Comparison of ENCODE assay signal across 25 cellular contexts in genomic region chr5:561408-561807, GRCh38. TPM values are rescaled to one million over a fixed set of nuclear protein-coding genes. Genes with fewer than 3 reads are reported as not detected.
DNase-seq lines count a peak whose midpoint lies in the region; ATAC-seq and TF ChIP-seq lines count a peak whose summit lies in the region.
"Had no signal": no experiment of that assay in that cellular context is flagged by ENCODE, and none has a peak within 500 bp of the region (broad histone marks: within the 10 kb centered on the region; RNA-seq: fewer than 3 reads in every experiment).

No MANE protein-coding gene starts in this region.

- no peak overlapping the region for H3K4me3 Mint-ChIP-seq in osteocyte (ENCODE audit: unreplicated experiment)
- H3K4me3 Mint-ChIP-seq: CD8-positive, alpha-beta memory T cell had no signal

- H3K4me1 Mint-ChIP-seq in osteocyte (ENCODE audit: unreplicated experiment), result peaks cover 3% of the 10 kb centered on the region
- H3K4me1 Mint-ChIP-seq: CD8-positive, alpha-beta memory T cell had no signal

- H3K27me3 Mint-ChIP-seq in osteocyte (ENCODE audit: unreplicated experiment), result peaks cover 3% of the 10 kb centered on the region

- peak in 2 of 3 donors; percentile 25 to 39 for DNase-seq in Peyer's patch
- peak; percentile 7 for DNase-seq in epidermal melanocyte (ENCODE audit: insufficient read length, low spot score)
- DNase-seq in osteocyte (ENCODE audit: extremely low spot score, unreplicated experiment), result peak; percentile 71
- peak; percentile 29 for DNase-seq in ureter (ENCODE audit: low spot score)
- DNase-seq in putamen (ENCODE audit: low spot score), result no peak
- DNase-seq in right lobe of liver, result no peak
- DNase-seq in HAP-1 (ENCODE audit: low spot score in 2 of 2), result no peak
- DNase-seq: DMS 273 treated with DMSO at 0.1 percent for 48 hours, DMS79, EL, GDM1, GM23248, HCEC 1CT, Karpas-422, NCI-H1092, NCI-H1417 treated with DMSO at 0.1 percent for 48 hours, NCI-H1694 treated with DMSO at 0.1 percent for 48 hours, NCI-H2081, NCI-H2227 treated with DMSO at 0.1 percent for 48 hours, NCI-H526 treated with DMSO at 0.1 percent for 48 hours, SHP77 had no signal

- H3K27ac Mint-ChIP-seq in osteocyte (ENCODE audit: unreplicated experiment), result no peak overlapping the region
- H3K27ac Mint-ChIP-seq: CD8-positive, alpha-beta memory T cell had no signal

- TF ChIP-seq POLR2A in Peyer's patch (IDR thresholded peaks at IDR 0.05), result no peak
- TF ChIP-seq POLR2A in right lobe of liver (IDR thresholded peaks at IDR 0.05), result no peak

- in situ Hi-C loops in HAP-1 (cut with MboI; ENCODE audit: low sequenced_read_pairs), result no loop called here

- intact Hi-C loops in right lobe of liver (cut with DNase I), result no loop called here

- no peaks in the 10 kb centered on the region for H3K36me3 Mint-ChIP-seq in osteocyte (ENCODE audit: unreplicated experiment)
- H3K36me3 Mint-ChIP-seq: CD8-positive, alpha-beta memory T cell had no signal

- H3K9me3 ChIP-seq in Peyer's patch, result no peaks in the 10 kb centered on the region
- H3K9me3 ChIP-seq in right lobe of liver, result no peaks in the 10 kb centered on the region
- peaks cover 4% of the 10 kb centered on the region; the same call in 1 of the 2 replicates for H3K9me3 ChIP-seq in HAP-1

- H3K27me3 ChIP-seq in Peyer's patch (no peaks in the 10 kb centered on the region), right lobe of liver (no peaks in the 10 kb centered on the region), HAP-1 (ENCODE audit: low read depth) (0 out of 2 replicates have a peak, but pooled peaks cover 2% of the 10 kb centered on the region)

- no peak overlapping the region for H3K4me3 ChIP-seq in Peyer's patch
- H3K4me3 ChIP-seq in right lobe of liver, result no peak overlapping the region
- no peak overlapping the region for H3K4me3 ChIP-seq in HAP-1
- H3K4me3 ChIP-seq: GM12878, GM23248 had no signal

- peaks cover 5% of the 10 kb centered on the region for H3K9me3 Mint-ChIP-seq in osteocyte (ENCODE audit: unreplicated experiment)
- H3K9me3 Mint-ChIP-seq: CD8-positive, alpha-beta memory T cell had no signal

- H3K36me3 ChIP-seq in Peyer's patch, result no peaks in the 10 kb centered on the region
- no peaks in the 10 kb centered on the region for H3K36me3 ChIP-seq in right lobe of liver
- no peaks in the 10 kb centered on the region for H3K36me3 ChIP-seq in HAP-1 (replicated peaks)

- ATAC-seq in right lobe of liver, result no peak
- ATAC-seq: GM12878 had no signal

- H3K27ac ChIP-seq in Peyer's patch (no peak overlapping the region), right lobe of liver (no peak overlapping the region)
- H3K27ac ChIP-seq: C4-2B, GM23248, RWPE1 had no signal

- peaks cover 0 to 7% (median 0%) of the 10 kb centered on the region in 4 donors for H3K4me1 ChIP-seq in Peyer's patch
- H3K4me1 ChIP-seq in right lobe of liver, result no peaks in the 10 kb centered on the region
- no peaks in the 10 kb centered on the region for H3K4me1 ChIP-seq in HAP-1

- no CpG with 5 or more reads among the region's 21 CpGs for WGBS in right lobe of liver (ENCODE audit: insufficient coverage, low coverage, low lambda C conversion rate, missing lambda C conversion rate)

- TF ChIP-seq CTCF in Peyer's patch (IDR thresholded peaks at IDR 0.05), result no peak
- TF ChIP-seq CTCF in osteocyte (IDR thresholded peaks at IDR 0.05), result no peak
- TF ChIP-seq CTCF in right lobe of liver (IDR thresholded peaks at IDR 0.05), result no peak

RNA-seq across cellular contexts. Expression of gene SLC9A3, which starts 37.2 kb away (rescaled TPM):
- total RNA-seq in Peyer's patch, result 100 to 1,000 TPM in 3 of 4 donors, 10 to 100 TPM in 1; 16.5 to 320 (median 283) TPM
- 1.2 and 1.7 TPM in 2 replicates for total RNA-seq in osteocyte
- 1.1 TPM for total RNA-seq in ureter
- total RNA-seq in right lobe of liver, result 1 to 10 TPM in 2 of 6 experiments, under 1 TPM in 4; 0.32 to 1.8 (median 0.46) TPM

RNA-seq across cellular contexts. Expression of gene CEP72, which starts 50.7 kb away (rescaled TPM):
- total RNA-seq in Peyer's patch (10 to 100 TPM in 1 of 4 donors, 1 to 10 TPM in 3; 2.2 to 33.8 (median 4.5) TPM), osteocyte (5.4 and 7.6 TPM in 2 replicates), ureter (10.9 TPM), right lobe of liver (1 to 10 TPM; 3.4 to 6.0 (median 4.2) TPM)

Comparison
In these comparisons a context has a peak if more than half of its experiments do, and no peak if none do; other contexts are left out.
1. DNase-seq: peak in Peyer's patch (2 of 3), epidermal melanocyte (single experiment), osteocyte (single experiment) and ureter (single experiment); none in putamen (single experiment), right lobe of liver (0 of 3) and HAP-1 (0 of 2).